Comparison of ENCODE assay signal across 8 cellular contexts in the genomic region with DNA sequence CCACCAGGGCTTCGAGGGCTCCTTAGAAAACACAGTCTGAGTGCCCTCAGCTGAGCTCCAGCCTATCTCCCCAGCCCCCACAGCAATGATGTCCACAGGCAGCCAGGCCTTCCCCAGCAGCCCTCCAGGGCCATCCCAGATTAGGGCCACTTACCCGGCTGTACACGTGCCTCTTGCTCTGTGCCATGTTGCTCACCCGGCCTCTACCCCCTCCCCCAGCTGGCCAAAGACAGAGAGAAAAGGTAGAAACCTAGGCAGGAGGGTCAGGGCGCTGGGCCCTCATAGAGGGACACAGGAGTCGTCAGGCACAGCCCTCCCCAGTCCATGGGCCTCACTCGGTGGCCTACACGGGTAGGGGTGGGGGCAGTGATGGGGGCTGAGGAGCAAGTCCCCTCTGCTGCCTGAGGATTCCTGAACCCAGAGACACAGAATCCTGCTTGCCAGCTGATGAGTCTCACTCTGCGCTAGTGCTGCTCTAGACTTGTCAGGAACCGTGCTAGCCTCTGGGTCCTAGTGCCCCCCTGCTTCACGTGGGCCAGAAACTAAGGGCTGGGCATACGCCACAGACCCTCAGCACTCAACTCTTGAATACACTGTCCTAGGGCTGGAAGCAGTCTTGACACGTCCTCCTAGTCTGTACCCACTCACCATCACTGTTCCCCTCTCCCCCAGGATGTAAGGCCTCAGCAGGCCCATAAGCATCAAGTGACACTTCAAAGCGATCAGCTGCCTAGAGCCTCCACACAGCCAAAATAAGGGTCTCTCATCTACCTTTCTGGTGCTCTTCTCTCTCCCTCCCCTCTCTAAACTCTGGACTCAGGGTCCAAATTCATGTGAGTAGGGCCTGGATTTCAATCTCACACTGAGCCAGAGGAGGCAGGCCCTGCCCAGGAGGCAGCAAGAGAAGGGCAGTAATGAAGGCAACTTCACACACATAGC.
DNase-seq lines count a peak whose midpoint lies in the region; ATAC-seq and TF ChIP-seq lines count a peak whose summit lies in the region.

A gene (minus strand): TSS at position 461 of the 939 bp plus-strand sequence. CDS start 274 bp downstream, at position 187.

- DNase-seq in AG04449 (ENCODE audit: low read depth, low spot score) = peak; percentile 23
- DNase-seq in RWPE1 (ENCODE audit: low spot score) = peak; percentile 70
- peak in 59 of 61 donors; percentile 8 to 95 (median 70) for DNase-seq in caudate nucleus (lab: John Stamatoyannopoulos, UW)
- DNase-seq in iPS-NIHi11 (ENCODE audit: low spot score) = peak; percentile 72
- DNase-seq in retina = peak; percentile 71

- peak; percentile 77 for ATAC-seq in GM18868 (IDR thresholded peaks at IDR 0.05; ENCODE audit: unreplicated experiment)
- ATAC-seq in GM18517 (IDR thresholded peaks at IDR 0.05; ENCODE audit: unreplicated experiment) = no peak
- ATAC-seq in GM21528 (IDR thresholded peaks at IDR 0.05; ENCODE audit: low FRiP score, unreplicated experiment) = no peak

- peak within 1 kb of the TSS; percentile 68 for H3K4me3 ChIP-seq in AG04449 (ENCODE audit: low read depth, low read length)

- TF ChIP-seq CTCF in AG04449 (IDR thresholded peaks at IDR 0.05; ENCODE audit: insufficient read depth, low read length, missing control alignments) (no peak), RWPE1 (conservative IDR thresholded peaks at IDR 0.05; ENCODE audit: low read depth) (no peak)

- POLR2A ChIA-PET in AG04449 (lab: Yijun Ruan, JAX) (interaction anchor here (0.6 to 1.5 kb wide), 4 partner anchors 8 to 150 kb away, joined by 3 to 5 read pairs (median 4); a partner anchor contains a TSS), RWPE1 (lab: Yijun Ruan, JAX; ENCODE audit: low non-redundant PET) (no interaction called here)

- CTCF ChIA-PET in AG04449 (lab: Yijun Ruan, JAX) = interaction anchor here (0.9 to 6.7 kb wide), 3 partner anchors 8 to 45 kb away, joined by 3 to 51 read pairs (median 8); no protein-coding TSS in a partner anchor
- CTCF ChIA-PET in RWPE1 (lab: Yijun Ruan, JAX) = interaction anchor here (1.9 kb wide), 1 partner anchor 12 kb away, joined by 8 read pairs; no protein-coding TSS in a partner anchor

- H3K27ac ChIP-seq in RWPE1 (peak within 1 kb of the TSS; percentile 52), caudate nucleus (ENCODE audit: low read depth, low read length) (peak within 1 kb of the TSS; percentile 56)
